8 cellular contexts compared by ENCODE assay signal in genomic region chr18:8704361-8705279, GRCh38. TPM values are rescaled to one million over a fixed set of nuclear protein-coding genes. Genes with fewer than 3 reads are reported as not detected.
DNase-seq lines count a peak whose midpoint lies in the region; ATAC-seq and TF ChIP-seq lines count a peak whose summit lies in the region.

No MANE protein-coding gene starts in this region.

- peaks cover 26% of the 10 kb centered on the region for H3K4me1 Mint-ChIP-seq in neural crest cell
- peaks cover 26% of the 10 kb centered on the region for H3K4me1 Mint-ChIP-seq in stimulated activated naive CD8-positive, alpha-beta T cell treated with anti-CD3 and anti-CD28 coated beads, Interleukin-15, amount 100 ng/mL, for 72 hours

- H3K36me3 Mint-ChIP-seq in neural crest cell (ENCODE audit: low read depth) = no peaks in the 10 kb centered on the region

- peak overlapping the region; percentile 93 for H3K4me3 Mint-ChIP-seq in neural crest cell
- peak overlapping the region; percentile 93 to 97 for H3K4me3 Mint-ChIP-seq in stimulated activated naive CD8-positive, alpha-beta T cell treated with anti-CD3 and anti-CD28 coated beads, Interleukin-15, amount 100 ng/mL, for 72 hours

- no peaks in the 10 kb centered on the region for H3K36me3 ChIP-seq in DOHH2 (ENCODE audit: control insufficient read depth, low read length)
- H3K36me3 ChIP-seq in H7 (replicated peaks; ENCODE audit: control insufficient read depth, insufficient read depth, low read length) = no peaks in the 10 kb centered on the region

- no peak overlapping the region for H3K27ac ChIP-seq in DOHH2 (ENCODE audit: low read depth, low read length)

- H3K79me2 ChIP-seq in DOHH2 (ENCODE audit: control insufficient read depth, low read length) = peaks cover 7% of the 10 kb centered on the region; the same call in 1 of the 2 replicates

- TF ChIP-seq POLR2A in Raji (IDR thresholded peaks at IDR 0.05; ENCODE audit: insufficient read depth, low read depth, low read length) = peak; percentile 81

- no peaks in the 10 kb centered on the region for H3K9me3 Mint-ChIP-seq in neural crest cell
- no peaks in the 10 kb centered on the region for H3K9me3 Mint-ChIP-seq in stimulated activated naive CD8-positive, alpha-beta T cell treated with anti-CD3 and anti-CD28 coated beads, Interleukin-15, amount 100 ng/mL, for 72 hours

- H3K27me3 ChIP-seq in DOHH2 (ENCODE audit: control insufficient read depth, low read length) (peaks cover 21% of the 10 kb centered on the region; the same call in 1 of the 2 replicates), H7 (ENCODE audit: control insufficient read depth, insufficient read depth, low read length) (peaks cover 26% of the 10 kb centered on the region)

- peak overlapping the region; percentile 37 for H3K27ac Mint-ChIP-seq in neural crest cell (ENCODE audit: unreplicated experiment)
- peak overlapping the region in 1 of 2 donors; percentile 65 for H3K27ac Mint-ChIP-seq in stimulated activated naive CD8-positive, alpha-beta T cell treated with anti-CD3 and anti-CD28 coated beads, Interleukin-15, amount 100 ng/mL, for 72 hours

- peaks cover 3% of the 10 kb centered on the region; the same call in 1 of the 2 replicates for H3F3A ChIP-seq in DOHH2 (ENCODE audit: control insufficient read depth, insufficient read depth)

- peak; percentile 91 for ATAC-seq in stimulated activated naive CD8-positive, alpha-beta T cell treated with anti-CD3 and anti-CD28 coated beads, Interleukin-15, amount 100 ng/mL, for 72 hours

- H3K27me3 Mint-ChIP-seq in neural crest cell (ENCODE audit: low read depth) = peaks cover 42% of the 10 kb centered on the region
- H3K27me3 Mint-ChIP-seq in stimulated activated naive CD8-positive, alpha-beta T cell treated with anti-CD3 and anti-CD28 coated beads, Interleukin-15, amount 100 ng/mL, for 72 hours = peaks cover 73% of the 10 kb centered on the region

- peak overlapping the region; percentile 91 for H3K4me2 ChIP-seq in DOHH2 (ENCODE audit: low read length)

- peak; percentile 98 for DNase-seq in H7
- DNase-seq in LNCaP clone FGC (ENCODE audit: low read depth) = peak; percentile 30
- peak; percentile 76 for DNase-seq in activated gamma-delta T cell (lab: John Stamatoyannopoulos, UW)
- DNase-seq in fibroblast of villous mesenchyme (ENCODE audit: low read depth) = peak; percentile 92
- DNase-seq in neural crest cell (ENCODE audit: low read depth, low spot score) = peak; percentile 79
- DNase-seq in stimulated activated naive CD8-positive, alpha-beta T cell treated with anti-CD3 and anti-CD28 coated beads, Interleukin-15, amount 100 ng/mL, for 72 hours = peak; percentile 78 to 81

- no peaks in the 10 kb centered on the region for H3K9me2 ChIP-seq in DOHH2 (replicated peaks; ENCODE audit: control insufficient read depth, low read length)

- H3K4me1 ChIP-seq in DOHH2 (ENCODE audit: control insufficient read depth, low read length) = peaks cover 20% of the 10 kb centered on the region

- TF ChIP-seq CTCF in DOHH2 (IDR thresholded peaks at IDR 0.05; ENCODE audit: low read depth, low read length, poor library complexity, severe bottlenecking) (no peak), LNCaP clone FGC (IDR thresholded peaks at IDR 0.05; ENCODE audit: control insufficient read depth, extremely low read depth, insufficient read depth) (no peak), fibroblast of villous mesenchyme (IDR thresholded peaks at IDR 0.05; ENCODE audit: insufficient read depth, low read depth, low read length) (no peak), neural crest cell (conservative IDR thresholded peaks at IDR 0.05) (no peak)

- no peaks in the 10 kb centered on the region for H3K9me3 ChIP-seq in DOHH2 (ENCODE audit: control insufficient read depth, insufficient read depth, low read length)

- no peaks in the 10 kb centered on the region for H4K20me1 ChIP-seq in DOHH2 (ENCODE audit: control insufficient read depth, insufficient read depth, low read depth, low read length)

- H3K4me3 ChIP-seq in DOHH2 (ENCODE audit: low read length) = peak overlapping the region; percentile 72
- H3K4me3 ChIP-seq in H7 (ENCODE audit: insufficient read depth, low read depth, low read length) = peak overlapping the region; percentile 69
- H3K4me3 ChIP-seq in LNCaP clone FGC (ENCODE audit: low read depth, low read length) = peak overlapping the region; percentile 61
- H3K4me3 ChIP-seq in fibroblast of villous mesenchyme (ENCODE audit: low read depth, low read length) = peak overlapping the region; percentile 55

RNA-seq across cellular contexts. Expression of gene MTCL1, which starts 0.7 kb away (rescaled TPM):
- total RNA-seq in H7 (2014; rRNA removed; shearing (Covaris generic)) = 16.0 and 24.6 TPM in 2 replicates
- 59.6 and 80.5 TPM in 2 replicates for total RNA-seq in fibroblast of villous mesenchyme
- 17.8 and 18.4 TPM in 2 replicates for total RNA-seq in neural crest cell

Comparison
In these comparisons a context has a peak if more than half of its experiments do, and no peak if none do; other contexts are left out.
1. DNase-seq: peak in every context shown above with its lines; median percentile 98 in H7; 92 in fibroblast of villous mesenchyme; 80 in stimulated activated naive CD8-positive, alpha-beta T cell treated with anti-CD3 and anti-CD28 coated beads, Interleukin-15, amount 100 ng/mL, for 72 hours; 79 in neural crest cell; 76 in activated gamma-delta T cell; 30 in LNCaP clone FGC.